In genomic region chr22:41661713-41662112, GRCh38 we compare ENCODE assay signal across 19 cellular contexts. TPM values are rescaled to one million over a fixed set of nuclear protein-coding genes. Genes with fewer than 3 reads are reported as not detected.
"Had no signal": no experiment of that assay in that cellular context is flagged by ENCODE, and none has a peak within 500 bp of the region (broad histone marks: within the 10 kb centered on the region; RNA-seq: fewer than 3 reads in every experiment).

No MANE protein-coding gene starts in this region.

- ATAC-seq: activated CD4-positive, alpha-beta T cell treated with anti-CD3 and anti-CD28 coated beads for 36 hours; activated naive CD4-positive, alpha-beta T cell treated with anti-CD3 and anti-CD28 coated beads, Interleukin-2, amount 50 U/mL, for 72 hours; foreskin keratinocyte; natural killer cell; stimulated activated memory B cell treated with anti-CD40 and anti-IgM and Interleukin-4, amounts not matched to agents 10 μg/mL and 1 μg/mL and 100 μg/mL, for 72 hours had no signal

- H3K27me3 Mint-ChIP-seq: activated CD4-positive, alpha-beta memory T cell treated with anti-CD3 and anti-CD28 coated beads, Interleukin-2, amount 10 ng/mL, durations not matched to agents 7 days and 5 days; activated CD4-positive, alpha-beta T cell treated with anti-CD3 and anti-CD28 coated beads for 36 hours; dendritic cell treated with granulocyte-macrophage colony-stimulating factor and Interleukin-4, amounts not matched to agents 40 ng/mL and 50 ng/mL, for 4 days; stimulated activated memory B cell treated with anti-CD40 and anti-IgM and Interleukin-4, amounts not matched to agents 10 μg/mL and 1 μg/mL and 100 μg/mL, for 72 hours had no signal

- H3K36me3 ChIP-seq: uterus had no signal

- H3K4me1 ChIP-seq: uterus had no signal

- H3K4me3 ChIP-seq: thyroid gland, uterus had no signal

- H3K27ac ChIP-seq: brain microvascular endothelial cell, foreskin keratinocyte, neutrophil, thyroid gland, uterus had no signal

- DNase-seq: activated CD4-positive, alpha-beta memory T cell treated with anti-CD3 and anti-CD28 coated beads, Interleukin-2, amount 10 ng/mL, durations not matched to agents 7 days and 5 days; activated CD4-positive, alpha-beta T cell treated with anti-CD3 and anti-CD28 coated beads for 36 hours; activated CD8-positive, alpha-beta memory T cell treated with anti-CD3 and anti-CD28 coated beads, Interleukin-2, amount 50 U/mL, for 4 hours; brain microvascular endothelial cell; effector memory CD4-positive, alpha-beta T cell; foreskin keratinocyte; glutamatergic neuron; kidney glomerular epithelial cell; mesendoderm; natural killer cell; retina; stimulated activated CD4-positive, alpha-beta T cell treated with anti-CD3 and anti-CD28 coated beads, Interleukin-2, amount 100 ng/mL, for 48 hours; T-helper 2 cell; thyroid gland; uterus had no signal

- H3K27me3 ChIP-seq: brain microvascular endothelial cell, foreskin keratinocyte, neutrophil, thyroid gland, uterus had no signal

- H3K9me3 ChIP-seq: neutrophil, thyroid gland, uterus had no signal

- H3K9me3 Mint-ChIP-seq: activated CD4-positive, alpha-beta memory T cell treated with anti-CD3 and anti-CD28 coated beads, Interleukin-2, amount 10 ng/mL, durations not matched to agents 7 days and 5 days; activated naive CD4-positive, alpha-beta T cell treated with anti-CD3 and anti-CD28 coated beads, Interleukin-2, amount 50 U/mL, for 72 hours; dendritic cell treated with granulocyte-macrophage colony-stimulating factor and Interleukin-4, amounts not matched to agents 40 ng/mL and 50 ng/mL, for 4 days; natural killer cell; stimulated activated memory B cell treated with anti-CD40 and anti-IgM and Interleukin-4, amounts not matched to agents 10 μg/mL and 1 μg/mL and 100 μg/mL, for 72 hours had no signal

- H3K27ac Mint-ChIP-seq: activated CD4-positive, alpha-beta memory T cell treated with anti-CD3 and anti-CD28 coated beads, Interleukin-2, amount 10 ng/mL, durations not matched to agents 7 days and 5 days; activated CD4-positive, alpha-beta T cell treated with anti-CD3 and anti-CD28 coated beads for 36 hours; activated naive CD4-positive, alpha-beta T cell treated with anti-CD3 and anti-CD28 coated beads, Interleukin-2, amount 50 U/mL, for 72 hours; dendritic cell treated with granulocyte-macrophage colony-stimulating factor and Interleukin-4, amounts not matched to agents 40 ng/mL and 50 ng/mL, for 4 days had no signal

- H3K4me3 Mint-ChIP-seq: activated CD4-positive, alpha-beta memory T cell treated with anti-CD3 and anti-CD28 coated beads, Interleukin-2, amount 10 ng/mL, durations not matched to agents 7 days and 5 days; activated CD4-positive, alpha-beta T cell treated with anti-CD3 and anti-CD28 coated beads for 36 hours; dendritic cell treated with granulocyte-macrophage colony-stimulating factor and Interleukin-4, amounts not matched to agents 40 ng/mL and 50 ng/mL, for 4 days; natural killer cell; stimulated activated memory B cell treated with anti-CD40 and anti-IgM and Interleukin-4, amounts not matched to agents 10 μg/mL and 1 μg/mL and 100 μg/mL, for 72 hours had no signal

RNA-seq across cellular contexts. Expression of gene MEI1, which starts 37.6 kb away (rescaled TPM):
- total RNA-seq: foreskin keratinocyte had no signal
